Comparison of ENCODE assay signal across 8 cellular contexts in the genomic region with DNA sequence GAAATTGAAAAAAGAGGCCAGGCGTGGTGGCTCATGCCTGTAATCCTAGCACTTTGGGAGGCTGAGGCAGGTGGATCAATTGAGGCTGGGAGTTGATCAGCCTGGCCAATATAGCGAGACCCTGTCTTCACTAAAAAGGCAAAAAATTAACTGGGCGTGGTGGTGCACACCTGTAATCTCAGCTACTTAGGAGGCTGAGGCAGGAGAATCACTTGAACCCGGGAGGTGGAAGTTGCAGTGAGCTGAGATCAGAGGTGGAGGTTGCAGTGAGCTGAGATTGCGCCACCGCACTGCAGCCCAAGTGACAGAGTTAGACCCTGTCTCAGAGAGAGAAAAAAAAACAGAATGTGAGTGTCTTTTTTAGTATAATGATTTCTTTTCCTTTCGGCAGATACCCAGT. TPM values are rescaled to one million over a fixed set of nuclear protein-coding genes. Genes with fewer than 3 reads are reported as not detected.
DNase-seq lines count a peak whose midpoint lies in the region; ATAC-seq and TF ChIP-seq lines count a peak whose summit lies in the region.
"Not testable (repeated sequence)": the region's sequence is repeated elsewhere in the genome, so short reads cannot be mapped to it uniquely, and the experiment has no call there.

No MANE protein-coding gene starts in this region.

- not testable (repeated sequence) for H3K4me1 ChIP-seq in ACC112 (ENCODE audit: control insufficient read depth, insufficient read depth, low read length, unreplicated experiment)
- H3K4me1 ChIP-seq in DOHH2 (ENCODE audit: control insufficient read depth, low read length) = peaks cover 38% of the 10 kb centered on the region

- H3K9me3 Mint-ChIP-seq in T-helper 2 cell treated with Interferon-gamma antibody and Interleukin-4, amounts not matched to agents 5 μg/mL and 100 μg/mL, for 36 hours; activated T-cell treated with anti-CD3 and anti-CD28 coated beads, Interleukin-2, amount 50 U/mL, for 24 hours; brain; naive B cell; progenitor cell of endocrine pancreas (ENCODE audit: low read depth): not testable (repeated sequence)

- not testable (repeated sequence) for H3K9me2 ChIP-seq in DOHH2 (replicated peaks; ENCODE audit: control insufficient read depth, low read length)

- H3F3A ChIP-seq in DOHH2 (ENCODE audit: control insufficient read depth, insufficient read depth) = not testable (repeated sequence)

- H3K79me2 ChIP-seq in ACC112 (ENCODE audit: control insufficient read depth, insufficient read depth, low read length, unreplicated experiment) (peaks cover 20% of the 10 kb centered on the region), DOHH2 (ENCODE audit: control insufficient read depth, low read length) (peaks cover 16% of the 10 kb centered on the region)

- not testable (repeated sequence) for H3K27me3 Mint-ChIP-seq in T-helper 2 cell treated with Interferon-gamma antibody and Interleukin-4, amounts not matched to agents 5 μg/mL and 100 μg/mL, for 36 hours (ENCODE audit: low read depth); activated T-cell treated with anti-CD3 and anti-CD28 coated beads, Interleukin-2, amount 50 U/mL, for 24 hours; brain; naive B cell; progenitor cell of endocrine pancreas

- peak overlapping the region; percentile 20 for H3K27ac Mint-ChIP-seq in T-helper 2 cell treated with Interferon-gamma antibody and Interleukin-4, amounts not matched to agents 5 μg/mL and 100 μg/mL, for 36 hours
- H3K27ac Mint-ChIP-seq in activated T-cell treated with anti-CD3 and anti-CD28 coated beads, Interleukin-2, amount 50 U/mL, for 24 hours; brain; naive B cell; progenitor cell of endocrine pancreas: not testable (repeated sequence)

- not testable (repeated sequence) for H2AFZ ChIP-seq in ACC112 (ENCODE audit: low read length, unreplicated experiment)

- DNase-seq in NB4 (ENCODE audit: low read depth) = peak; percentile 48
- DNase-seq in T-helper 2 cell treated with Interferon-gamma antibody and Interleukin-4, amounts not matched to agents 5 μg/mL and 100 μg/mL, for 36 hours (ENCODE audit: low spot score); activated T-cell treated with anti-CD3 and anti-CD28 coated beads, Interleukin-2, amount 50 U/mL, for 24 hours; naive B cell; progenitor cell of endocrine pancreas (ENCODE audit: low spot score, unreplicated experiment): not testable (repeated sequence)

- H3K4me2 ChIP-seq in DOHH2 (ENCODE audit: low read length) = peak overlapping the region; percentile 71; the same call in 1 of the 2 replicates

- not testable (repeated sequence) for H3K27ac ChIP-seq in ACC112 (ENCODE audit: low read depth, low read length); DOHH2 (ENCODE audit: low read depth, low read length)

- H3K36me3 Mint-ChIP-seq in T-helper 2 cell treated with Interferon-gamma antibody and Interleukin-4, amounts not matched to agents 5 μg/mL and 100 μg/mL, for 36 hours (ENCODE audit: low read depth) = peaks cover 30% of the 10 kb centered on the region
- H3K36me3 Mint-ChIP-seq in activated T-cell treated with anti-CD3 and anti-CD28 coated beads, Interleukin-2, amount 50 U/mL, for 24 hours (ENCODE audit: low read depth) = peaks cover 21% of the 10 kb centered on the region
- peaks cover 34% of the 10 kb centered on the region for H3K36me3 Mint-ChIP-seq in brain
- not testable (repeated sequence) for H3K36me3 Mint-ChIP-seq in naive B cell; progenitor cell of endocrine pancreas (ENCODE audit: insufficient read depth)

- not testable (repeated sequence) for TF ChIP-seq POLR2A in NB4 (IDR thresholded peaks at IDR 0.05; ENCODE audit: extremely low read depth, insufficient read length)

- peak overlapping the region; percentile 90 for H3K4me3 Mint-ChIP-seq in T-helper 2 cell treated with Interferon-gamma antibody and Interleukin-4, amounts not matched to agents 5 μg/mL and 100 μg/mL, for 36 hours
- peak overlapping the region; percentile 79 for H3K4me3 Mint-ChIP-seq in activated T-cell treated with anti-CD3 and anti-CD28 coated beads, Interleukin-2, amount 50 U/mL, for 24 hours
- H3K4me3 Mint-ChIP-seq in brain (peak overlapping the region; percentile 30 to 89 (median 86)), naive B cell (peak overlapping the region in 5 of 8 donors; percentile 29 to 91 (median 80)), progenitor cell of endocrine pancreas (ENCODE audit: low read depth) (peak overlapping the region; percentile 41)

- H3K4me3 ChIP-seq in ACC112 (ENCODE audit: low read depth, low read length) = peak overlapping the region; percentile 96; the same call in 1 of the 2 replicates
- H3K4me3 ChIP-seq in DOHH2 (ENCODE audit: low read length); NB4 (ENCODE audit: low read depth, low read length): not testable (repeated sequence)

- H4K20me1 ChIP-seq in DOHH2 (ENCODE audit: control insufficient read depth, insufficient read depth, low read depth, low read length) = not testable (repeated sequence)

- not testable (repeated sequence) for H3K27me3 ChIP-seq in ACC112 (ENCODE audit: insufficient read depth, low read length); DOHH2 (ENCODE audit: control insufficient read depth, low read length)

- not testable (repeated sequence) for H3K9me3 ChIP-seq in DOHH2 (ENCODE audit: control insufficient read depth, insufficient read depth, low read length)

- H3K36me3 ChIP-seq in ACC112 (ENCODE audit: insufficient read depth, low read length); DOHH2 (ENCODE audit: control insufficient read depth, low read length): not testable (repeated sequence)

- ATAC-seq in naive B cell (ENCODE audit: low read depth in 2 of 2) = not testable (repeated sequence)

- TF ChIP-seq CTCF in DOHH2 (IDR thresholded peaks at IDR 0.05; ENCODE audit: low read depth, low read length, poor library complexity, severe bottlenecking); NB4 (IDR thresholded peaks at IDR 0.05; ENCODE audit: low read depth, low read length); brain (conservative IDR thresholded peaks at IDR 0.05); progenitor cell of endocrine pancreas (IDR thresholded peaks at IDR 0.05; ENCODE audit: unreplicated experiment): not testable (repeated sequence)

- peaks cover 27% of the 10 kb centered on the region for H3K4me1 Mint-ChIP-seq in T-helper 2 cell treated with Interferon-gamma antibody and Interleukin-4, amounts not matched to agents 5 μg/mL and 100 μg/mL, for 36 hours (ENCODE audit: low read depth)
- H3K4me1 Mint-ChIP-seq in activated T-cell treated with anti-CD3 and anti-CD28 coated beads, Interleukin-2, amount 50 U/mL, for 24 hours (ENCODE audit: low read depth) = peaks cover 11% of the 10 kb centered on the region
- H3K4me1 Mint-ChIP-seq in brain = peaks cover 21% of the 10 kb centered on the region
- H3K4me1 Mint-ChIP-seq in naive B cell; progenitor cell of endocrine pancreas (ENCODE audit: low read depth): not testable (repeated sequence)

RNA-seq across cellular contexts. Expression of gene DENND10, which starts 2.0 kb away (rescaled TPM):
- polyA plus RNA-seq in brain (ENCODE audit: insufficient read depth, low read depth, low replicate concordance) = 15.0 TPM
- 10 to 100 TPM in 5 of 6 donors, 1 to 10 TPM in 1; 10.0 to 24.2 (median 18.8) TPM for polyA plus RNA-seq in naive B cell (ENCODE audit: low read depth in 6 of 6)
- total RNA-seq in progenitor cell of endocrine pancreas = 44.6 and 48.5 TPM in 2 replicates

RNA-seq across cellular contexts. Expression of gene EIF3A, which starts 25.3 kb away (rescaled TPM):
- 53.5 TPM for polyA plus RNA-seq in brain (ENCODE audit: insufficient read depth, low read depth, low replicate concordance)
- polyA plus RNA-seq in naive B cell (ENCODE audit: low read depth in 6 of 6) = 10 to 100 TPM; 23.4 to 47.8 (median 32.0) TPM
- total RNA-seq in progenitor cell of endocrine pancreas = 127 and 129 TPM in 2 replicates

RNA-seq across cellular contexts. Expression of gene SFXN4, which starts 59.6 kb away (rescaled TPM):
- 18.2 TPM for polyA plus RNA-seq in brain (ENCODE audit: insufficient read depth, low read depth, low replicate concordance)
- polyA plus RNA-seq in naive B cell (ENCODE audit: low read depth in 6 of 6) = 10 to 100 TPM; 11.0 to 17.1 (median 13.9) TPM
- total RNA-seq in progenitor cell of endocrine pancreas = 25.7 and 27.2 TPM in 2 replicates
